In genomic region chr17:19703106-19703775, GRCh38 we compare ENCODE assay signal across 1 cellular context.
TF ChIP-seq lines count a peak whose summit lies in the region.

No MANE protein-coding gene starts in this region.

TF ChIP-seq in HepG2, 621 proteins besides CTCF, POLR2A, EP300 and RAD21:
- TF ChIP-seq CHCHD3 (CRISPR knock-in tag; IDR thresholded peaks at IDR 0.05) (0 out of 2 replicates have a peak, but pooled peaks have one; percentile 22), DR1 (CRISPR knock-in tag; IDR thresholded peaks at IDR 0.05) (no peak), BORCS8-MEF2B (CRISPR knock-in tag; IDR thresholded peaks at IDR 0.05) (peak; percentile 55; the same call in 1 of the 2 replicates), ZNF512B (CRISPR knock-in tag; IDR thresholded peaks at IDR 0.05; ENCODE audit: borderline replicate concordance) (peak; percentile 23; the same call in 1 of the 2 replicates)
